Comparison of ENCODE assay signal across 31 cellular contexts in the genomic region with DNA sequence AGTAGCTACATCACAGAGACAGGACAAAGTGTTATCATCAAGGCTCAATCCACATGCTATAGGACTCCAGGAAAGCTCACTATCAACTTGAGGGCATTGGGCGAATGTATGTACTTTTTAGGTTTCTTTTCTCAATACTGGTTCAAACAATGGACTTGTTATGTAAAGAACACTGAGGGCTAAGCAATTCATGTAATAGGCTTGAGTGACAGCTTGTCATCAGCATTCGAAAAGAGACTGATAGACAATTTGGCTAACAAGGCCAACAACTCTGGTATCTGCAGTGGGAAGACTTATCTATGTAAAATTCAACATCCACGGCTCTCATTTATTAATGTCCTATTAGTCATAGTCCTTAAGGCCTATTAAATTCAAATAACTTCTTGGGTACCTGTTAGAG.
"Had no signal": no experiment of that assay in that cellular context is flagged by ENCODE, and none has a peak within 500 bp of the region (broad histone marks: within the 10 kb centered on the region; RNA-seq: fewer than 3 reads in every experiment).

No MANE protein-coding gene starts in this region.

- H3K27me3 ChIP-seq: adrenal gland, body of pancreas, brain microvascular endothelial cell, breast epithelium had no signal

- FAIRE-seq: astrocyte, TTC549 had no signal

- ATAC-seq: activated CD8-positive, alpha-beta memory T cell treated with anti-CD3 and anti-CD28 coated beads, Interleukin-2, amount 10 ng/mL, durations not matched to agents 7 days and 5 days; activated CD8-positive, alpha-beta T cell treated with anti-CD3 and anti-CD28 coated beads, Interleukin-2, amount 10 ng/mL, durations not matched to agents 7 days and 5 days; activated naive CD4-positive, alpha-beta T cell treated with anti-CD3 and anti-CD28 coated beads, Interleukin-2, amount 50 U/mL, for 72 hours; body of pancreas had no signal

- H3K4me3 ChIP-seq: adrenal gland, body of pancreas, breast epithelium had no signal

- H3K27ac ChIP-seq: adrenal gland, brain microvascular endothelial cell, breast epithelium, VCaP had no signal

- H3K36me3 ChIP-seq: adrenal gland, brain microvascular endothelial cell, breast epithelium had no signal

- DNase-seq: activated B cell treated with CpG ODN at 0.5 μM for 24 hours; activated CD4-positive, alpha-beta memory T cell treated with anti-CD3 and anti-CD28 coated beads, Interleukin-2, amount 10 ng/mL, durations not matched to agents 7 days and 5 days; activated CD4-positive, alpha-beta T cell treated with anti-CD3 and anti-CD28 coated beads for 4 hours; activated CD4-positive, alpha-beta T cell treated with anti-CD3 and anti-CD28 coated beads, Interleukin-2, amount 10 ng/mL, durations not matched to agents 24 days and 14 days; activated CD4-positive, alpha-beta T cell treated with anti-CD3 and anti-CD28 coated beads, Interleukin-2, amount 50 U/mL, for 48 hours; activated CD4-positive, CD25-positive, alpha-beta regulatory T cell treated with anti-CD3 and anti-CD28 coated beads, Interleukin-2, amount 50 U/mL, for 72 hours; activated CD8-positive, alpha-beta memory T cell treated with anti-CD3 and anti-CD28 coated beads for 24 hours; activated CD8-positive, alpha-beta memory T cell treated with anti-CD3 and anti-CD28 coated beads, Interleukin-2, amount 10 ng/mL, durations not matched to agents 7 days and 5 days; activated CD8-positive, alpha-beta memory T cell treated with anti-CD3 and anti-CD28 coated beads, Interleukin-2, amount 50 U/mL, for 48 hours; activated CD8-positive, alpha-beta T cell treated with anti-CD3 and anti-CD28 coated beads, Interleukin-2, amount 10 ng/mL, durations not matched to agents 7 days and 5 days; activated effector memory CD4-positive, alpha-beta T cell treated with Interleukin-2 at 50 U/mL for 16 hours; activated gamma-delta T cell; activated naive CD4-positive, alpha-beta T cell treated with anti-CD3 and anti-CD28 coated beads for 36 hours; activated naive CD4-positive, alpha-beta T cell treated with anti-CD3 and anti-CD28 coated beads, Interleukin-2, amount 50 U/mL, for 16 hours; activated naive CD8-positive, alpha-beta T cell treated with anti-CD3 and anti-CD28 coated beads for 36 hours; activated T-cell treated with anti-CD3 and anti-CD28 coated beads, Interleukin-2, amount 50 U/mL, for 24 hours; activated T-cell treated with anti-CD3 and anti-CD28 coated beads, Interleukin-2, amount 50 U/mL, for 48 hours; adrenal gland; amniotic stem cell; aorta; body of pancreas; brain microvascular endothelial cell; central memory CD4-positive, alpha-beta T cell; T-helper 1 cell; T-helper 2 cell; T-helper 9 cell had no signal

- H3K9me3 ChIP-seq: adrenal gland, body of pancreas had no signal

- H3K4me1 ChIP-seq: breast epithelium had no signal
